Comparison of ENCODE assay signal across 18 cellular contexts in the genomic region with DNA sequence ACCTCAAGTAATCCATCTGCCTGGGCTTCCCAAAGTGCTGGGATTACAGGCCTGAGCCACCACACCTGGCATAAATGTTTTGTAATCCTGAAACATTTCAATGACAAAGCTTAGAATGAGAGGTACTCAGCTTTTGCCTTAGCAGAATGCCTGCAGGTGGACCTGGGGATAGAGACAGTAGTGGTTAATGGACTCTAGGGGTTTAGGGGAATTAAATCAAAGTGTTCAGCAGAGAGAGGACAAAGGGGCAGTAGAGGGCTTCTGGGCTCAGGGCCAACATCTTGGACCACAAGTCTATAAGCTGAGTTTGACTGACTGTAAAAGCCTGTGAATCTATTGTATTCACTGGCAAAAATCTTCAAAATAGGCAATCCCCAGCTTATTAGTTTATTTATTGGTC.
"Had no signal": no experiment of that assay in that cellular context is flagged by ENCODE, and none has a peak within 500 bp of the region (broad histone marks: within the 10 kb centered on the region; RNA-seq: fewer than 3 reads in every experiment).

No MANE protein-coding gene starts in this region.

- DNase-seq: activated CD4-positive, alpha-beta T cell treated with anti-CD3 and anti-CD28 coated beads, Interleukin-2, amount 50 U/mL, for 1 hour; activated CD8-positive, alpha-beta memory T cell treated with anti-CD3 and anti-CD28 coated beads for 24 hours; activated naive CD4-positive, alpha-beta T cell treated with anti-CD3 and anti-CD28 coated beads for 36 hours; activated naive CD8-positive, alpha-beta T cell treated with anti-CD3 and anti-CD28 coated beads, Interleukin-2, amount 50 U/mL, for 24 hours; aorta; gastrocnemius medialis; heart left ventricle; left colon; midbrain; psoas muscle; spleen; stimulated activated naive CD8-positive, alpha-beta T cell treated with anti-CD3 and anti-CD28 coated beads, Interleukin-15, amount 100 ng/mL, for 72 hours had no signal

- H3K27me3 ChIP-seq: gastrocnemius medialis, spleen had no signal

- H3K27ac Mint-ChIP-seq: activated naive CD4-positive, alpha-beta T cell treated with anti-CD3 and anti-CD28 coated beads for 36 hours; activated naive CD8-positive, alpha-beta T cell treated with anti-CD3 and anti-CD28 coated beads, Interleukin-2, amount 50 U/mL, for 24 hours; activated T-helper 1 cell treated with anti-CD3 and anti-CD28 coated beads, Interleukin-12 subunit alpha, Interleukin-12 subunit beta, Interleukin-2, Interleukin-4 antibody, amounts not matched to agents 30 ng/mL and 10 ng/mL and 1 ng/mL, durations not matched to agents 14 hours and 24 hours and 36 hours; stimulated activated naive CD8-positive, alpha-beta T cell treated with anti-CD3 and anti-CD28 coated beads, Interleukin-15, amount 100 ng/mL, for 72 hours; T-helper 2 cell treated with Interferon-gamma antibody and Interleukin-4, amounts not matched to agents 5 μg/mL and 100 μg/mL, for 36 hours; type B pancreatic cell had no signal

- H3K4me3 Mint-ChIP-seq: activated naive CD4-positive, alpha-beta T cell treated with anti-CD3 and anti-CD28 coated beads for 36 hours; activated naive CD8-positive, alpha-beta T cell treated with anti-CD3 and anti-CD28 coated beads, Interleukin-2, amount 50 U/mL, for 24 hours; activated T-helper 1 cell treated with anti-CD3 and anti-CD28 coated beads, Interleukin-12 subunit alpha, Interleukin-12 subunit beta, Interleukin-2, Interleukin-4 antibody, amounts not matched to agents 30 ng/mL and 10 ng/mL and 1 ng/mL, durations not matched to agents 14 hours and 24 hours and 36 hours; stimulated activated naive CD8-positive, alpha-beta T cell treated with anti-CD3 and anti-CD28 coated beads, Interleukin-15, amount 100 ng/mL, for 72 hours; T-helper 2 cell treated with Interferon-gamma antibody and Interleukin-4, amounts not matched to agents 5 μg/mL and 100 μg/mL, for 36 hours; type B pancreatic cell had no signal

- H3K36me3 Mint-ChIP-seq: type B pancreatic cell had no signal

- H3K9me3 ChIP-seq: gastrocnemius medialis, heart left ventricle, psoas muscle, spleen had no signal

- H3K4me3 ChIP-seq: gastrocnemius medialis, heart left ventricle, lung, psoas muscle, spleen had no signal

- FAIRE-seq: islet of Langerhans had no signal

- H3K36me3 ChIP-seq: gastrocnemius medialis, heart left ventricle, spleen had no signal

- H3K4me1 ChIP-seq: gastrocnemius medialis, heart left ventricle, psoas muscle had no signal

- H3K27me3 Mint-ChIP-seq: stimulated activated naive CD8-positive, alpha-beta T cell treated with anti-CD3 and anti-CD28 coated beads, Interleukin-15, amount 100 ng/mL, for 72 hours had no signal

- ATAC-seq: activated naive CD8-positive, alpha-beta T cell treated with anti-CD3 and anti-CD28 coated beads, Interleukin-2, amount 50 U/mL, for 24 hours; gastrocnemius medialis; heart left ventricle; psoas muscle; sciatic nerve; stimulated activated naive CD8-positive, alpha-beta T cell treated with anti-CD3 and anti-CD28 coated beads, Interleukin-15, amount 100 ng/mL, for 72 hours had no signal

- H3K27ac ChIP-seq: gastrocnemius medialis, heart left ventricle, psoas muscle, spleen had no signal

- H3K9me3 Mint-ChIP-seq: activated naive CD4-positive, alpha-beta T cell treated with anti-CD3 and anti-CD28 coated beads for 36 hours; activated naive CD8-positive, alpha-beta T cell treated with anti-CD3 and anti-CD28 coated beads, Interleukin-2, amount 50 U/mL, for 24 hours; activated T-helper 1 cell treated with anti-CD3 and anti-CD28 coated beads, Interleukin-12 subunit alpha, Interleukin-12 subunit beta, Interleukin-2, Interleukin-4 antibody, amounts not matched to agents 30 ng/mL and 10 ng/mL and 1 ng/mL, durations not matched to agents 14 hours and 24 hours and 36 hours; stimulated activated naive CD8-positive, alpha-beta T cell treated with anti-CD3 and anti-CD28 coated beads, Interleukin-15, amount 100 ng/mL, for 72 hours; T-helper 2 cell treated with Interferon-gamma antibody and Interleukin-4, amounts not matched to agents 5 μg/mL and 100 μg/mL, for 36 hours; type B pancreatic cell had no signal
